1 cellular context compared by ENCODE assay signal in the genomic region with DNA sequence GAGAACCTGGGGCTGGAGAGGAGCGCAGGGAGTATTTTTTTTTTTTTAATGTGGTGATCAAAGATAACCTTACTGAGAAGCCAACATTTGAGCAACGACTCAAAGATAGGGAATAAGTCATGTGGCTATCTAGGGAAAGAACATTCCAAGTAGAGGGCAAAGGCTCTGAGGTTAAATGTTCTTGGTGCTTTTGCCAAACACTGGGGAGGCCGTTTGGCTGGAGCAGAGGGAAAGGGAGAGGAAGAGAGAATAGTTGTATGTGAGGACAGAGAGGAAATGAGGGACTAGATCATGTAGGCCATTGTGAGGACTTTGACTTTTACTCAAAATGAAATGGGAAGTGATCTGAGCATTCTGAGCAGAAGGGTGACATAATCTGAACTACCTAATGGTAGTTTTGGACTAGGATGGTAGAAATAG.
TF ChIP-seq lines count a peak whose summit lies in the region.

No MANE protein-coding gene starts in this region.

TF ChIP-seq in GM12878, 131 proteins besides CTCF, POLR2A, EP300 and RAD21 (continued from another document):
- TF ChIP-seq ZNF384 (IDR thresholded peaks at IDR 0.05; ENCODE audit: borderline replicate concordance, low read depth, low read length), result no peak
- no peak for TF ChIP-seq TARDBP (IDR thresholded peaks at IDR 0.05; ENCODE audit: borderline replicate concordance)
- TF ChIP-seq TAF1 (IDR thresholded peaks at IDR 0.05; ENCODE audit: borderline replicate concordance, low read depth, low read length), result no peak
- TF ChIP-seq, protein P1, sequence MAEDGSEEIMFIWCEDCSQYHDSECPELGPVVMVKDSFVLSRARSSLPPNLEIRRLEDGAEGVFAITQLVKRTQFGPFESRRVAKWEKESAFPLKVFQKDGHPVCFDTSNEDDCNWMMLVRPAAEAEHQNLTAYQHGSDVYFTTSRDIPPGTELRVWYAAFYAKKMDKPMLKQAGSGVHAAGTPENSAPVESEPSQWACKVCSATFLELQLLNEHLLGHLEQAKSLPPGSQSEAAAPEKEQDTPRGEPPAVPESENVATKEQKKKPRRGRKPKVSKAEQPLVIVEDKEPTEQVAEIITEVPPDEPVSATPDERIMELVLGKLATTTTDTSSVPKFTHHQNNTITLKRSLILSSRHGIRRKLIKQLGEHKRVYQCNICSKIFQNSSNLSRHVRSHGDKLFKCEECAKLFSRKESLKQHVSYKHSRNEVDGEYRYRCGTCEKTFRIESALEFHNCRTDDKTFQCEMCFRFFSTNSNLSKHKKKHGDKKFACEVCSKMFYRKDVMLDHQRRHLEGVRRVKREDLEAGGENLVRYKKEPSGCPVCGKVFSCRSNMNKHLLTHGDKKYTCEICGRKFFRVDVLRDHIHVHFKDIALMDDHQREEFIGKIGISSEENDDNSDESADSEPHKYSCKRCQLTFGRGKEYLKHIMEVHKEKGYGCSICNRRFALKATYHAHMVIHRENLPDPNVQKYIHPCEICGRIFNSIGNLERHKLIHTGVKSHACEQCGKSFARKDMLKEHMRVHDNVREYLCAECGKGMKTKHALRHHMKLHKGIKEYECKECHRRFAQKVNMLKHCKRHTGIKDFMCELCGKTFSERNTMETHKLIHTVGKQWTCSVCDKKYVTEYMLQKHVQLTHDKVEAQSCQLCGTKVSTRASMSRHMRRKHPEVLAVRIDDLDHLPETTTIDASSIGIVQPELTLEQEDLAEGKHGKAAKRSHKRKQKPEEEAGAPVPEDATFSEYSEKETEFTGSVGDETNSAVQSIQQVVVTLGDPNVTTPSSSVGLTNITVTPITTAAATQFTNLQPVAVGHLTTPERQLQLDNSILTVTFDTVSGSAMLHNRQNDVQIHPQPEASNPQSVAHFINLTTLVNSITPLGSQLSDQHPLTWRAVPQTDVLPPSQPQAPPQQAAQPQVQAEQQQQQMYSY (CRISPR knock-in tag; IDR thresholded peaks at IDR 0.05), result no peak
- no peak for TF ChIP-seq KDM1A (IDR thresholded peaks at IDR 0.05; ENCODE audit: borderline replicate concordance)
- no peak for TF ChIP-seq SREBF1 (IDR thresholded peaks at IDR 0.05; ENCODE audit: low read length)
- no peak for TF ChIP-seq CREB1 (IDR thresholded peaks at IDR 0.05; ENCODE audit: low read depth)
- TF ChIP-seq, protein P2, sequence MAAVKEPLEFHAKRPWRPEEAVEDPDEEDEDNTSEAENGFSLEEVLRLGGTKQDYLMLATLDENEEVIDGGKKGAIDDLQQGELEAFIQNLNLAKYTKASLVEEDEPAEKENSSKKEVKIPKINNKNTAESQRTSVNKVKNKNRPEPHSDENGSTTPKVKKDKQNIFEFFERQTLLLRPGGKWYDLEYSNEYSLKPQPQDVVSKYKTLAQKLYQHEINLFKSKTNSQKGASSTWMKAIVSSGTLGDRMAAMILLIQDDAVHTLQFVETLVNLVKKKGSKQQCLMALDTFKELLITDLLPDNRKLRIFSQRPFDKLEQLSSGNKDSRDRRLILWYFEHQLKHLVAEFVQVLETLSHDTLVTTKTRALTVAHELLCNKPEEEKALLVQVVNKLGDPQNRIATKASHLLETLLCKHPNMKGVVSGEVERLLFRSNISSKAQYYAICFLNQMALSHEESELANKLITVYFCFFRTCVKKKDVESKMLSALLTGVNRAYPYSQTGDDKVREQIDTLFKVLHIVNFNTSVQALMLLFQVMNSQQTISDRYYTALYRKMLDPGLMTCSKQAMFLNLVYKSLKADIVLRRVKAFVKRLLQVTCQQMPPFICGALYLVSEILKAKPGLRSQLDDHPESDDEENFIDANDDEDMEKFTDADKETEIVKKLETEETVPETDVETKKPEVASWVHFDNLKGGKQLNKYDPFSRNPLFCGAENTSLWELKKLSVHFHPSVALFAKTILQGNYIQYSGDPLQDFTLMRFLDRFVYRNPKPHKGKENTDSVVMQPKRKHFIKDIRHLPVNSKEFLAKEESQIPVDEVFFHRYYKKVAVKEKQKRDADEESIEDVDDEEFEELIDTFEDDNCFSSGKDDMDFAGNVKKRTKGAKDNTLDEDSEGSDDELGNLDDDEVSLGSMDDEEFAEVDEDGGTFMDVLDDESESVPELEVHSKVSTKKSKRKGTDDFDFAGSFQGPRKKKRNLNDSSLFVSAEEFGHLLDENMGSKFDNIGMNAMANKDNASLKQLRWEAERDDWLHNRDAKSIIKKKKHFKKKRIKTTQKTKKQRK (IDR thresholded peaks at IDR 0.05; ENCODE audit: low read depth, low read length), result no peak
- TF ChIP-seq HDGF (IDR thresholded peaks at IDR 0.05), result no peak
- no peak for TF ChIP-seq BRCA1 (IDR thresholded peaks at IDR 0.05; ENCODE audit: low read depth, low read length)
- TF ChIP-seq CBX5 (IDR thresholded peaks at IDR 0.05; ENCODE audit: low read depth), result no peak
- TF ChIP-seq JUNB (IDR thresholded peaks at IDR 0.05), result peak; percentile 87
- no peak for TF ChIP-seq SREBF2 (IDR thresholded peaks at IDR 0.05; ENCODE audit: low read length)
- TF ChIP-seq, protein P3, sequence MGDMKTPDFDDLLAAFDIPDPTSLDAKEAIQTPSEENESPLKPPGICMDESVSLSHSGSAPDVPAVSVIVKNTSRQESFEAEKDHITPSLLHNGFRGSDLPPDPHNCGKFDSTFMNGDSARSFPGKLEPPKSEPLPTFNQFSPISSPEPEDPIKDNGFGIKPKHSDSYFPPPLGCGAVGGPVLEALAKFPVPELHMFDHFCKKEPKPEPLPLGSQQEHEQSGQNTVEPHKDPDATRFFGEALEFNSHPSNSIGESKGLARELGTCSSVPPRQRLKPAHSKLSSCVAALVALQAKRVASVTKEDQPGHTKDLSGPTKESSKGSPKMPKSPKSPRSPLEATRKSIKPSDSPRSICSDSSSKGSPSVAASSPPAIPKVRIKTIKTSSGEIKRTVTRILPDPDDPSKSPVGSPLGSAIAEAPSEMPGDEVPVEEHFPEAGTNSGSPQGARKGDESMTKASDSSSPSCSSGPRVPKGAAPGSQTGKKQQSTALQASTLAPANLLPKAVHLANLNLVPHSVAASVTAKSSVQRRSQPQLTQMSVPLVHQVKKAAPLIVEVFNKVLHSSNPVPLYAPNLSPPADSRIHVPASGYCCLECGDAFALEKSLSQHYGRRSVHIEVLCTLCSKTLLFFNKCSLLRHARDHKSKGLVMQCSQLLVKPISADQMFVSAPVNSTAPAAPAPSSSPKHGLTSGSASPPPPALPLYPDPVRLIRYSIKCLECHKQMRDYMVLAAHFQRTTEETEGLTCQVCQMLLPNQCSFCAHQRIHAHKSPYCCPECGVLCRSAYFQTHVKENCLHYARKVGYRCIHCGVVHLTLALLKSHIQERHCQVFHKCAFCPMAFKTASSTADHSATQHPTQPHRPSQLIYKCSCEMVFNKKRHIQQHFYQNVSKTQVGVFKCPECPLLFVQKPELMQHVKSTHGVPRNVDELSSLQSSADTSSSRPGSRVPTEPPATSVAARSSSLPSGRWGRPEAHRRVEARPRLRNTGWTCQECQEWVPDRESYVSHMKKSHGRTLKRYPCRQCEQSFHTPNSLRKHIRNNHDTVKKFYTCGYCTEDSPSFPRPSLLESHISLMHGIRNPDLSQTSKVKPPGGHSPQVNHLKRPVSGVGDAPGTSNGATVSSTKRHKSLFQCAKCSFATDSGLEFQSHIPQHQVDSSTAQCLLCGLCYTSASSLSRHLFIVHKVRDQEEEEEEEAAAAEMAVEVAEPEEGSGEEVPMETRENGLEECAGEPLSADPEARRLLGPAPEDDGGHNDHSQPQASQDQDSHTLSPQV (IDR thresholded peaks at IDR 0.05), result no peak
- TF ChIP-seq HDAC2 (IDR thresholded peaks at IDR 0.05), result no peak
- TF ChIP-seq, protein P4, sequence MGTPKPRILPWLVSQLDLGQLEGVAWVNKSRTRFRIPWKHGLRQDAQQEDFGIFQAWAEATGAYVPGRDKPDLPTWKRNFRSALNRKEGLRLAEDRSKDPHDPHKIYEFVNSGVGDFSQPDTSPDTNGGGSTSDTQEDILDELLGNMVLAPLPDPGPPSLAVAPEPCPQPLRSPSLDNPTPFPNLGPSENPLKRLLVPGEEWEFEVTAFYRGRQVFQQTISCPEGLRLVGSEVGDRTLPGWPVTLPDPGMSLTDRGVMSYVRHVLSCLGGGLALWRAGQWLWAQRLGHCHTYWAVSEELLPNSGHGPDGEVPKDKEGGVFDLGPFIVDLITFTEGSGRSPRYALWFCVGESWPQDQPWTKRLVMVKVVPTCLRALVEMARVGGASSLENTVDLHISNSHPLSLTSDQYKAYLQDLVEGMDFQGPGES (IDR thresholded peaks at IDR 0.05), result no peak
- TF ChIP-seq, protein P5, sequence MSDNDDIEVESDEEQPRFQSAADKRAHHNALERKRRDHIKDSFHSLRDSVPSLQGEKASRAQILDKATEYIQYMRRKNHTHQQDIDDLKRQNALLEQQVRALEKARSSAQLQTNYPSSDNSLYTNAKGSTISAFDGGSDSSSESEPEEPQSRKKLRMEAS (IDR thresholded peaks at IDR 0.05; ENCODE audit: low read depth, low read length), result no peak
- peak; percentile 88 for TF ChIP-seq ATF7 (IDR thresholded peaks at IDR 0.05; ENCODE audit: low read depth)
- no peak for TF ChIP-seq POU2F2 (IDR thresholded peaks at IDR 0.05; ENCODE audit: borderline replicate concordance, low read depth, low read length)
- TF ChIP-seq, protein P6, sequence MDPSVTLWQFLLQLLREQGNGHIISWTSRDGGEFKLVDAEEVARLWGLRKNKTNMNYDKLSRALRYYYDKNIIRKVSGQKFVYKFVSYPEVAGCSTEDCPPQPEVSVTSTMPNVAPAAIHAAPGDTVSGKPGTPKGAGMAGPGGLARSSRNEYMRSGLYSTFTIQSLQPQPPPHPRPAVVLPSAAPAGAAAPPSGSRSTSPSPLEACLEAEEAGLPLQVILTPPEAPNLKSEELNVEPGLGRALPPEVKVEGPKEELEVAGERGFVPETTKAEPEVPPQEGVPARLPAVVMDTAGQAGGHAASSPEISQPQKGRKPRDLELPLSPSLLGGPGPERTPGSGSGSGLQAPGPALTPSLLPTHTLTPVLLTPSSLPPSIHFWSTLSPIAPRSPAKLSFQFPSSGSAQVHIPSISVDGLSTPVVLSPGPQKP (IDR thresholded peaks at IDR 0.05; ENCODE audit: low read depth, low read length), result no peak
- no peak for TF ChIP-seq NFYA (IDR thresholded peaks at IDR 0.05; ENCODE audit: borderline replicate concordance, low read depth, low read length)
- TF ChIP-seq, protein P7, sequence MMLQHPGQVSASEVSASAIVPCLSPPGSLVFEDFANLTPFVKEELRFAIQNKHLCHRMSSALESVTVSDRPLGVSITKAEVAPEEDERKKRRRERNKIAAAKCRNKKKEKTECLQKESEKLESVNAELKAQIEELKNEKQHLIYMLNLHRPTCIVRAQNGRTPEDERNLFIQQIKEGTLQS (IDR thresholded peaks at IDR 0.05; ENCODE audit: borderline replicate concordance, extremely low read depth, low read depth, low read length), result no peak
- no peak for TF ChIP-seq CBX3 (IDR thresholded peaks at IDR 0.05; ENCODE audit: borderline replicate concordance, low read depth)
- no peak for TF ChIP-seq NBN (IDR thresholded peaks at IDR 0.05)
- peak; percentile 60; the same call in 1 of the 2 replicates for TF ChIP-seq SPI1 (IDR thresholded peaks at IDR 0.05; ENCODE audit: borderline replicate concordance, insufficient read depth, low read depth, low read length)
- TF ChIP-seq EGR1 (IDR thresholded peaks at IDR 0.05; ENCODE audit: borderline replicate concordance in 1 of 2, low read depth in 2 of 2, low read length in 2 of 2), result no peak
- TF ChIP-seq, protein P8, sequence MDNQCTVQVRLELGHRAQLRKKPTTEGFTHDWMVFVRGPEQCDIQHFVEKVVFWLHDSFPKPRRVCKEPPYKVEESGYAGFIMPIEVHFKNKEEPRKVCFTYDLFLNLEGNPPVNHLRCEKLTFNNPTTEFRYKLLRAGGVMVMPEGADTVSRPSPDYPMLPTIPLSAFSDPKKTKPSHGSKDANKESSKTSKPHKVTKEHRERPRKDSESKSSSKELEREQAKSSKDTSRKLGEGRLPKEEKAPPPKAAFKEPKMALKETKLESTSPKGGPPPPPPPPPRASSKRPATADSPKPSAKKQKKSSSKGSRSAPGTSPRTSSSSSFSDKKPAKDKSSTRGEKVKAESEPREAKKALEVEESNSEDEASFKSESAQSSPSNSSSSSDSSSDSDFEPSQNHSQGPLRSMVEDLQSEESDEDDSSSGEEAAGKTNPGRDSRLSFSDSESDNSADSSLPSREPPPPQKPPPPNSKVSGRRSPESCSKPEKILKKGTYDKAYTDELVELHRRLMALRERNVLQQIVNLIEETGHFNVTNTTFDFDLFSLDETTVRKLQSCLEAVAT (IDR thresholded peaks at IDR 0.05), result no peak
- TF ChIP-seq BCL11A (IDR thresholded peaks at IDR 0.05; ENCODE audit: low read depth, low read length), result 0 out of 2 replicates have a peak, but pooled peaks have one; percentile 38
TF ChIP-seq in GM12878: peak in this region for 12.
